11 cellular contexts compared by ENCODE assay signal in the genomic region with DNA sequence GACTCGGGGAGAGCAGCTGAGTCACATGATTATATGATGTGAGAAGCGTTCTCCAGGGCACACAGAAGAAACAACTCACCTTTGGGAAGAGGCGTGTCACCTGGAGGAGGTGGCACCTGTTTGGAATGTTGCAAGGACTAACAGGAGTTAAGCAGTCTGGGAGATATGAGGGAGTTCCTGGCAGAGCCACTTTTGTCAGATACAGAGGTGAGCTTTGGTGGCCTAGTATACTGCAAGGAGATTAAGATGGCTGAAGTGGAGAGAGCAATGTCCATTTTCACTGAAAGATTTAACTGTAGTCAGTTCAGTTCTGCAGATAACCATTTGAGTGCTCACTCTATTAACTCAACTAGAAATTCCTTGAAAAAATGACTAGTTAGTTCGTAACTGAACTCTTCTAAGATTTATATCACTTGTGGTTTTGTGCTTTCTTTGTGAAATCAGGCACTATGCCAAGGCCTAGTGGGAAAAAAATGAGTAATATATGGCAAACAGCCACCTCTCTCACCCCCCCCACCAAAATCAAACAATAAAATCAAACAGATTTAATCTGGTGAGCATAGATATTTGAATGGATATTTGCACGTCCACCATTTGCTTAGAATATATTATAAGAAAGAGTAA.
DNase-seq lines count a peak whose midpoint lies in the region; ATAC-seq, FAIRE-seq and TF ChIP-seq lines count a peak whose summit lies in the region.
"Had no signal": no experiment of that assay in that cellular context is flagged by ENCODE, and none has a peak within 500 bp of the region (broad histone marks: within the 10 kb centered on the region; RNA-seq: fewer than 3 reads in every experiment).

No MANE protein-coding gene starts in this region.

- peak overlapping the region; percentile 5 for H3K27ac Mint-ChIP-seq in astrocyte (ENCODE audit: unreplicated experiment)

- TF ChIP-seq POLR2A in spleen (IDR thresholded peaks at IDR 0.05) = no peak

- H3K27ac ChIP-seq in astrocyte (ENCODE audit: low read depth, low read length) (no peak overlapping the region), spleen (no peak overlapping the region)
- H3K27ac ChIP-seq: SJSA1 had no signal

- intact Hi-C loops in spleen (cut with DNase I; ENCODE audit: low total_unique reads) = no loop called here

- peaks cover 5% of the 10 kb centered on the region for H3K36me3 Mint-ChIP-seq in astrocyte (ENCODE audit: low read depth, unreplicated experiment)

- H3K9me3 Mint-ChIP-seq in astrocyte (ENCODE audit: unreplicated experiment) = no peaks in the 10 kb centered on the region
- H3K9me3 Mint-ChIP-seq: central memory CD8-positive, alpha-beta T cell; neural crest cell had no signal

- no peaks in the 10 kb centered on the region for H3K79me2 ChIP-seq in astrocyte (ENCODE audit: insufficient read depth, low read length)

- TF ChIP-seq CTCF in astrocyte (IDR thresholded peaks at IDR 0.05; ENCODE audit: insufficient read depth, low read depth, low read length) = no peak
- no peak for TF ChIP-seq CTCF in spleen (IDR thresholded peaks at IDR 0.05 in 8 of 11, conservative IDR thresholded peaks at IDR 0.05 in 3 of 11)

- no peak overlapping the region for H3K4me3 ChIP-seq in astrocyte (ENCODE audit: insufficient read depth, low read depth, low read length)
- no peak overlapping the region for H3K4me3 ChIP-seq in spleen
- H3K4me3 ChIP-seq: SJSA1 had no signal

- H3K27me3 ChIP-seq in astrocyte (ENCODE audit: insufficient read depth, low read length) (no peaks in the 10 kb centered on the region), spleen (replicated peaks in 1 of 7) (no peaks in the 10 kb centered on the region)
- H3K27me3 ChIP-seq: SJSA1 had no signal

- no peaks in the 10 kb centered on the region for H4K20me1 ChIP-seq in astrocyte (ENCODE audit: insufficient read depth, low read length)

- H3K9me3 ChIP-seq in astrocyte (ENCODE audit: insufficient read depth, low read depth, low read length) = no peaks in the 10 kb centered on the region
- H3K9me3 ChIP-seq in spleen = no peaks in the 10 kb centered on the region
- H3K9me3 ChIP-seq: SJSA1 had no signal

- peak overlapping the region; percentile 38 for H3K4me2 ChIP-seq in astrocyte (ENCODE audit: low read length)

- no peak overlapping the region for H3K4me3 Mint-ChIP-seq in astrocyte (ENCODE audit: unreplicated experiment)
- H3K4me3 Mint-ChIP-seq: central memory CD8-positive, alpha-beta T cell; neural crest cell had no signal

- H2AFZ ChIP-seq in astrocyte (ENCODE audit: low read depth, low read length) = no peak overlapping the region

- WGBS in spleen, 5 donors = 43 to 63% (median 56%) methylated on average over 5 of the region's 5 CpGs

- peaks cover 15% of the 10 kb centered on the region for H3K4me1 Mint-ChIP-seq in astrocyte (ENCODE audit: low read depth, unreplicated experiment)
- H3K4me1 Mint-ChIP-seq: neural crest cell had no signal

- ATAC-seq in GM19328 (IDR thresholded peaks at IDR 0.05; ENCODE audit: unreplicated experiment) = no peak

- DNase-seq in DMS79 (lab: John Stamatoyannopoulos, UW) (peak; percentile 47), Kasumi-1 (lab: John Stamatoyannopoulos, UW) (peak; percentile 6 to 35), astrocyte (ENCODE audit: low read depth) (peak; percentile 73), mucosa of gallbladder (ENCODE audit: low spot score) (peak; percentile 35), DMS 273 treated with DMSO at 0.1 percent for 48 hours (lab: John Stamatoyannopoulos, UW) (no peak), NCI-H748 (lab: John Stamatoyannopoulos, UW; ENCODE audit: unreplicated experiment) (no peak), spleen (no peak)

- peak; percentile 90 for FAIRE-seq in astrocyte (lab: Jason Lieb, UNC)

- H3K4me1 ChIP-seq in astrocyte (ENCODE audit: insufficient read depth, low read length) (peaks cover 7% of the 10 kb centered on the region), spleen (peaks cover 0 to 6% (median 0%) of the 10 kb centered on the region in 6 donors)

- H3K9ac ChIP-seq in astrocyte (ENCODE audit: low read length) = no peak overlapping the region

- H3K27me3 Mint-ChIP-seq in astrocyte (ENCODE audit: low read depth, unreplicated experiment) = no peaks in the 10 kb centered on the region
- H3K27me3 Mint-ChIP-seq: central memory CD8-positive, alpha-beta T cell had no signal

- H3K36me3 ChIP-seq in astrocyte (ENCODE audit: insufficient read depth, low read length) (peaks cover 7% of the 10 kb centered on the region), spleen (peaks cover 0 to 46% (median 0%) of the 10 kb centered on the region in 6 donors)

Comparison
In these comparisons a context has a peak if more than half of its experiments do, and no peak if none do; other contexts are left out.
1. DNase-seq: peak in DMS79 (single experiment), Kasumi-1 (2 of 2), astrocyte (single experiment) and mucosa of gallbladder (single experiment); none in DMS 273 treated with DMSO at 0.1 percent for 48 hours (single experiment), NCI-H748 (single experiment) and spleen (single experiment).